In genomic region chr1:188782220-188782841, GRCh38 we compare ENCODE assay signal across 8 cellular contexts.
DNase-seq lines count a peak whose midpoint lies in the region; ATAC-seq and TF ChIP-seq lines count a peak whose summit lies in the region.

No MANE protein-coding gene starts in this region.

- no peak overlapping the region for H2AFZ ChIP-seq in neural progenitor cell (replicated peaks)

- peak; percentile 94 for TF ChIP-seq CTCF in BE2C (IDR thresholded peaks at IDR 0.05; ENCODE audit: low read depth, low read length)
- peak; percentile 84 for TF ChIP-seq CTCF in neural progenitor cell (IDR thresholded peaks at IDR 0.05)

- H3F3A ChIP-seq in neural progenitor cell (ENCODE audit: low read depth) = no peaks in the 10 kb centered on the region

- H3K27me3 Mint-ChIP-seq in neural progenitor cell (ENCODE audit: insufficient read depth, low read depth) (no peaks in the 10 kb centered on the region), T-helper 17 cell (no peaks in the 10 kb centered on the region)

- no peaks in the 10 kb centered on the region for H3K9me3 ChIP-seq in BE2C
- H3K9me3 ChIP-seq in neural progenitor cell (ENCODE audit: low read depth) = no peaks in the 10 kb centered on the region
- H3K9me3 ChIP-seq in T-helper 17 cell (ENCODE audit: control insufficient read depth, low read length, poor library complexity, severe bottlenecking) = no peaks in the 10 kb centered on the region

- H3K27ac Mint-ChIP-seq in neural progenitor cell (no peak overlapping the region), T-helper 17 cell (no peak overlapping the region)

- H3K27ac ChIP-seq in neural progenitor cell = no peak overlapping the region

- no peaks in the 10 kb centered on the region for H4K20me1 ChIP-seq in neural progenitor cell (ENCODE audit: low read depth)

- H3K4me1 ChIP-seq in BE2C = no peaks in the 10 kb centered on the region
- H3K4me1 ChIP-seq in neural progenitor cell = no peaks in the 10 kb centered on the region

- H3K4me3 ChIP-seq in BE2C (ENCODE audit: low read depth, low read length) = no peak overlapping the region
- H3K4me3 ChIP-seq in neural progenitor cell = no peak overlapping the region

- H3K4me2 ChIP-seq in neural progenitor cell = no peak overlapping the region

- peak; percentile 96 for ATAC-seq in GM18861 (IDR thresholded peaks at IDR 0.05; ENCODE audit: unreplicated experiment)
- peak; percentile 99 for ATAC-seq in HG02981 (IDR thresholded peaks at IDR 0.05; ENCODE audit: unreplicated experiment)
- no peak for ATAC-seq in T-helper 17 cell
- no peak for ATAC-seq in GM21737 (IDR thresholded peaks at IDR 0.05; ENCODE audit: unreplicated experiment)

- no peaks in the 10 kb centered on the region for H3K27me3 ChIP-seq in BE2C
- no peaks in the 10 kb centered on the region for H3K27me3 ChIP-seq in neural progenitor cell

- no peaks in the 10 kb centered on the region for H3K36me3 ChIP-seq in BE2C
- no peaks in the 10 kb centered on the region for H3K36me3 ChIP-seq in neural progenitor cell

- H3K4me3 Mint-ChIP-seq in neural progenitor cell = no peak overlapping the region
- H3K4me3 Mint-ChIP-seq in T-helper 17 cell = no peak overlapping the region

- H3K36me3 Mint-ChIP-seq in neural progenitor cell = no peaks in the 10 kb centered on the region
- no peaks in the 10 kb centered on the region for H3K36me3 Mint-ChIP-seq in T-helper 17 cell (ENCODE audit: low read depth)

- no peak overlapping the region for H3K9ac ChIP-seq in neural progenitor cell

- H3K4me1 Mint-ChIP-seq in neural progenitor cell (no peaks in the 10 kb centered on the region), T-helper 17 cell (no peaks in the 10 kb centered on the region)

- no peaks in the 10 kb centered on the region for H3K79me2 ChIP-seq in neural progenitor cell (ENCODE audit: low read depth)

- H3K9me3 Mint-ChIP-seq in neural progenitor cell = no peaks in the 10 kb centered on the region

- in situ Hi-C loops in T47D (cut with HindIII; ENCODE audit: low pct_unique_long_range_greater_than_20kb, low sequenced_read_pairs) = no loop called here

- DNase-seq in BE2C = peak; percentile 44
- peak; percentile 12 for DNase-seq in NCI-H2107 treated with DMSO at 0.1 percent for 48 hours (lab: John Stamatoyannopoulos, UW; ENCODE audit: unreplicated experiment)
- peak; percentile 30 to 87 for DNase-seq in T47D (ENCODE audit: low read depth in 1 of 2, low spot score in 1 of 2)
- peak; percentile 83 for DNase-seq in neural progenitor cell (ENCODE audit: low spot score)
- DNase-seq in T-helper 17 cell = no peak

Comparison
In these comparisons a context has a peak if more than half of its experiments do, and no peak if none do; other contexts are left out.
1. DNase-seq: peak in BE2C (single experiment), NCI-H2107 treated with DMSO at 0.1 percent for 48 hours (single experiment), T47D (2 of 2) and neural progenitor cell (single experiment); none in T-helper 17 cell (0 of 3).
2. ATAC-seq: peak in GM18861 (single experiment) and HG02981 (single experiment); none in T-helper 17 cell (single experiment) and GM21737 (single experiment).